ENCODE assay signal across 1 cellular context in genomic region chr17:58382108-58382884, GRCh38.
TF ChIP-seq lines count a peak whose summit lies in the region.

No MANE protein-coding gene starts in this region.

TF ChIP-seq in GM12878, 131 proteins besides CTCF, POLR2A, EP300 and RAD21:
- TF ChIP-seq TBL1XR1 (IDR thresholded peaks at IDR 0.05; ENCODE audit: low read depth, low read length) (no peak), ESRRA (IDR thresholded peaks at IDR 0.05; ENCODE audit: low read length) (no peak), IRF4 (IDR thresholded peaks at IDR 0.05; ENCODE audit: low read depth, low read length) (no peak), BHLHE40 (IDR thresholded peaks at IDR 0.05; ENCODE audit: borderline replicate concordance in 1 of 2, low read depth in 2 of 2, low read length in 1 of 2) (peak; percentile 52 to 80; a peak in 3 of 4 replicates), MEF2B (IDR thresholded peaks at IDR 0.05; ENCODE audit: partially characterized antibody, poor library complexity, severe bottlenecking) (peak; percentile 73), FOXK2 (IDR thresholded peaks at IDR 0.05) (no peak), BCL3 (IDR thresholded peaks at IDR 0.05; ENCODE audit: borderline replicate concordance, insufficient read depth, low read depth, low read length, poor library complexity, severe bottlenecking) (no peak), RELA (IDR thresholded peaks at IDR 0.05; ENCODE audit: borderline replicate concordance, partially characterized antibody) (no peak), CEBPZ (IDR thresholded peaks at IDR 0.05; ENCODE audit: low read depth, low read length) (no peak), E2F4 (IDR thresholded peaks at IDR 0.05; ENCODE audit: low read depth, low read length) (no peak), ETV6 (conservative IDR thresholded peaks at IDR 0.05 in 1 of 2, IDR thresholded peaks at IDR 0.05 in 1 of 2; ENCODE audit: borderline replicate concordance in 1 of 2, low read depth in 1 of 2) (no peak), CREB1 (IDR thresholded peaks at IDR 0.05; ENCODE audit: low read depth) (0 out of 2 replicates have a peak, but pooled peaks have one; percentile 11), JUNB (IDR thresholded peaks at IDR 0.05) (no peak), ATF7 (IDR thresholded peaks at IDR 0.05; ENCODE audit: low read depth) (peak; percentile 49), POU2F2 (IDR thresholded peaks at IDR 0.05; ENCODE audit: borderline replicate concordance, low read depth, low read length) (no peak), SMC3 (IDR thresholded peaks at IDR 0.05; ENCODE audit: borderline replicate concordance, low read length) (no peak), ZNF274 (IDR thresholded peaks at IDR 0.05; ENCODE audit: insufficient read depth, insufficient read length) (no peak), SIX5 (IDR thresholded peaks at IDR 0.05; ENCODE audit: low read depth, low read length, severe bottlenecking) (no peak), CHD4 (IDR thresholded peaks at IDR 0.05) (no peak), TCF12 (IDR thresholded peaks at IDR 0.05; ENCODE audit: low read depth, low read length) (no peak), BCLAF1 (IDR thresholded peaks at IDR 0.05) (no peak), RELB (IDR thresholded peaks at IDR 0.05; ENCODE audit: low read depth) (peak; percentile 31; the same call in 1 of the 2 replicates), MTA2 (IDR thresholded peaks at IDR 0.05; ENCODE audit: low read depth) (no peak), ZBTB40 (IDR thresholded peaks at IDR 0.05; ENCODE audit: borderline replicate concordance) (no peak), IKZF2 (IDR thresholded peaks at IDR 0.05) (no peak; a peak in 1 of 4 replicates), CUX1 (IDR thresholded peaks at IDR 0.05; ENCODE audit: insufficient replicate concordance, low read depth, low read length) (no peak), BCL11A (IDR thresholded peaks at IDR 0.05; ENCODE audit: low read depth, low read length) (no peak), CBFB (IDR thresholded peaks at IDR 0.05; ENCODE audit: low read depth) (no peak), SREBF1 (IDR thresholded peaks at IDR 0.05; ENCODE audit: low read length) (no peak), IRF3 (IDR thresholded peaks at IDR 0.05) (no peak)
